In genomic region chr5:68333649-68334549, GRCh38 we compare ENCODE assay signal across 10 cellular contexts.
DNase-seq lines count a peak whose midpoint lies in the region; ATAC-seq and TF ChIP-seq lines count a peak whose summit lies in the region.
"Had no signal": no experiment of that assay in that cellular context is flagged by ENCODE, and none has a peak within 500 bp of the region (broad histone marks: within the 10 kb centered on the region; RNA-seq: fewer than 3 reads in every experiment).

No MANE protein-coding gene starts in this region.

- DNase-seq in Daoy (ENCODE audit: low read depth) (peak; percentile 85), NB4 (ENCODE audit: low read depth) (peak; percentile 30), brain microvascular endothelial cell (peak; percentile 72), WERI-Rb-1 (no peak), GDM1 (lab: John Stamatoyannopoulos, UW) (no peak), OCI-M2 (lab: John Stamatoyannopoulos, UW; ENCODE audit: unreplicated experiment) (no peak)
- DNase-seq: NCI-H524, retina had no signal

- H3K4me3 ChIP-seq in NB4 (ENCODE audit: low read depth, low read length) (no peak overlapping the region), brain microvascular endothelial cell (ENCODE audit: low read depth, low read length) (no peak overlapping the region), mesodermal cell (ENCODE audit: extremely low read depth, insufficient read depth, low read length, poor library complexity, severe bottlenecking) (no peak overlapping the region), WERI-Rb-1 (ENCODE audit: low read depth, low read length) (no peak overlapping the region)

- ATAC-seq in HG03457 (IDR thresholded peaks at IDR 0.05; ENCODE audit: unreplicated experiment) = no peak

- TF ChIP-seq CTCF in NB4 (IDR thresholded peaks at IDR 0.05; ENCODE audit: low read depth, low read length) (no peak), brain microvascular endothelial cell (IDR thresholded peaks at IDR 0.05; ENCODE audit: low read depth, low read length, missing control alignments) (peak; percentile 62), WERI-Rb-1 (IDR thresholded peaks at IDR 0.05; ENCODE audit: low read depth, low read length) (no peak)

- H3K27ac ChIP-seq in brain microvascular endothelial cell = peak overlapping the region; percentile 73
- peak overlapping the region; percentile 46 for H3K27ac ChIP-seq in mesodermal cell (ENCODE audit: low read depth, low read length, severe bottlenecking)
- no peak overlapping the region for H3K27ac ChIP-seq in WERI-Rb-1

- 100% methylated on average over 1 of the region's 2 CpGs for WGBS in mesodermal cell (ENCODE audit: insufficient coverage in 2 of 2), 2 experiments

- H3K4me1 ChIP-seq in mesodermal cell (ENCODE audit: control insufficient read depth, insufficient read depth, low read length, poor library complexity, severe bottlenecking) = peaks cover 19% of the 10 kb centered on the region

- in situ Hi-C loops in brain microvascular endothelial cell (cut with HindIII; ENCODE audit: low pct_ligation_motif_present, low sequenced_read_pairs) = no loop called here

- H3K27me3 ChIP-seq in brain microvascular endothelial cell (replicated peaks) (no peaks in the 10 kb centered on the region), WERI-Rb-1 (ENCODE audit: insufficient read depth, low read depth, severe bottlenecking) (no peaks in the 10 kb centered on the region)

- H3K9me3 ChIP-seq in mesodermal cell (ENCODE audit: control insufficient read depth, low read length) (no peaks in the 10 kb centered on the region), WERI-Rb-1 (ENCODE audit: severe bottlenecking) (no peaks in the 10 kb centered on the region)

- TF ChIP-seq POLR2A in NB4 (IDR thresholded peaks at IDR 0.05; ENCODE audit: extremely low read depth, insufficient read length) = no peak

- no peaks in the 10 kb centered on the region for H3K36me3 ChIP-seq in brain microvascular endothelial cell (replicated peaks)
- H3K36me3 ChIP-seq in mesodermal cell (ENCODE audit: control insufficient read depth, insufficient read depth, low read length) = no peaks in the 10 kb centered on the region
- no peaks in the 10 kb centered on the region for H3K36me3 ChIP-seq in WERI-Rb-1

Comparison
In these comparisons a context has a peak if more than half of its experiments do, and no peak if none do; other contexts are left out.
1. DNase-seq: peak in Daoy (single experiment), NB4 (single experiment) and brain microvascular endothelial cell (single experiment); none in WERI-Rb-1 (single experiment), GDM1 (single experiment) and OCI-M2 (single experiment).